ENCODE assay signal across 1 cellular context in the genomic region with DNA sequence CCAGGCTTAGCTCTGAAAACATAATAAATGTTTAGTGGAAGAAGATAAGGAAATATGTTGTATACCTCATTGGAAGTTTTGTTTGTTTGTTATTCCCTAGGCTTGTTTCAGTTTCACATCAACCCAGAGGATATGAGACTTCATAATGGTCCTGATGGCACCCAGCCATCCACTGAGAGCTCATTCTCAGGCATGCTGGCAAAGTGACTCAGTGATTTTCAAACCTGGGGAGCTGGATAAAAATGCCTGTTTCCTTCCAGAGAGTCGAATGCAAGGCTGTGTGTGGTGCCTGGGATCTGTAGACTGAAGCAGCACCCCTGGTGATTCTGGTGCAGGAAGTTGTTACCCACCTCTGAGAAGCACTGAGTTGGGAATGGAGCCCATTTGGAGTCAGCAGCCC.
TF ChIP-seq lines count a peak whose summit lies in the region.

No MANE protein-coding gene starts in this region.

TF ChIP-seq in IMR-90, 13 proteins besides CTCF, POLR2A, EP300 and RAD21 (continued from another document):
- TF ChIP-seq NFE2L2 (IDR thresholded peaks at IDR 0.05; ENCODE audit: low read depth, low read length) (peak; percentile 38; the same call in 1 of the 2 replicates), RFX5 (IDR thresholded peaks at IDR 0.05; ENCODE audit: low read depth, low read length) (no peak), FOS (IDR thresholded peaks at IDR 0.05; ENCODE audit: low read depth, low read length) (no peak)
- TF ChIP-seq, protein P1, sequence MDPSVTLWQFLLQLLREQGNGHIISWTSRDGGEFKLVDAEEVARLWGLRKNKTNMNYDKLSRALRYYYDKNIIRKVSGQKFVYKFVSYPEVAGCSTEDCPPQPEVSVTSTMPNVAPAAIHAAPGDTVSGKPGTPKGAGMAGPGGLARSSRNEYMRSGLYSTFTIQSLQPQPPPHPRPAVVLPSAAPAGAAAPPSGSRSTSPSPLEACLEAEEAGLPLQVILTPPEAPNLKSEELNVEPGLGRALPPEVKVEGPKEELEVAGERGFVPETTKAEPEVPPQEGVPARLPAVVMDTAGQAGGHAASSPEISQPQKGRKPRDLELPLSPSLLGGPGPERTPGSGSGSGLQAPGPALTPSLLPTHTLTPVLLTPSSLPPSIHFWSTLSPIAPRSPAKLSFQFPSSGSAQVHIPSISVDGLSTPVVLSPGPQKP (IDR thresholded peaks at IDR 0.05; ENCODE audit: borderline replicate concordance, low read depth, low read length), result no peak
